Comparison of ENCODE assay signal across 16 cellular contexts in genomic region chr20:61861054-61861841, GRCh38.
"Had no signal": no experiment of that assay in that cellular context is flagged by ENCODE, and none has a peak within 500 bp of the region (broad histone marks: within the 10 kb centered on the region; RNA-seq: fewer than 3 reads in every experiment).

No MANE protein-coding gene starts in this region.

- H3K27ac Mint-ChIP-seq: activated CD4-positive, alpha-beta T cell treated with anti-CD3 and anti-CD28 coated beads, Interleukin-2, amount 10 ng/mL, durations not matched to agents 7 days and 5 days; activated naive CD4-positive, alpha-beta T cell treated with anti-CD3 and anti-CD28 coated beads for 36 hours; activated naive CD8-positive, alpha-beta T cell treated with anti-CD3 and anti-CD28 coated beads, Interleukin-2, amount 50 U/mL, for 24 hours; activated T-helper 17 cell treated with anti-CD3 and anti-CD28 coated beads, Interleukin-2, amount 50 U/mL, for 72 hours; natural killer cell; progenitor cell of endocrine pancreas; stimulated activated naive CD8-positive, alpha-beta T cell treated with anti-CD3 and anti-CD28 coated beads, Interleukin-15, Interleukin-2, amounts not matched to agents 100 ng/mL and 50 ng/mL, for 24 hours; T-helper 2 cell treated with Interferon-gamma antibody and Interleukin-4, amounts not matched to agents 5 μg/mL and 100 μg/mL, for 36 hours had no signal

- H3K4me1 Mint-ChIP-seq: activated CD4-positive, alpha-beta T cell treated with anti-CD3 and anti-CD28 coated beads, Interleukin-2, amount 10 ng/mL, durations not matched to agents 7 days and 5 days; activated naive CD8-positive, alpha-beta T cell treated with anti-CD3 and anti-CD28 coated beads, Interleukin-2, amount 50 U/mL, for 24 hours; activated T-helper 17 cell treated with anti-CD3 and anti-CD28 coated beads, Interleukin-2, amount 50 U/mL, for 72 hours had no signal

- ATAC-seq: activated naive CD8-positive, alpha-beta T cell treated with anti-CD3 and anti-CD28 coated beads, Interleukin-2, amount 50 U/mL, for 24 hours; activated T-helper 17 cell treated with anti-CD3 and anti-CD28 coated beads, Interleukin-2, amount 50 U/mL, for 72 hours; gastroesophageal sphincter; left lobe of liver; upper lobe of right lung had no signal

- H3K27me3 Mint-ChIP-seq: activated CD4-positive, alpha-beta T cell treated with anti-CD3 and anti-CD28 coated beads, Interleukin-2, amount 10 ng/mL, durations not matched to agents 7 days and 5 days; activated naive CD8-positive, alpha-beta T cell treated with anti-CD3 and anti-CD28 coated beads, Interleukin-2, amount 50 U/mL, for 24 hours; activated T-helper 17 cell treated with anti-CD3 and anti-CD28 coated beads, Interleukin-2, amount 50 U/mL, for 72 hours; stimulated activated naive CD8-positive, alpha-beta T cell treated with anti-CD3 and anti-CD28 coated beads, Interleukin-15, Interleukin-2, amounts not matched to agents 100 ng/mL and 50 ng/mL, for 24 hours had no signal

- H3K4me3 Mint-ChIP-seq: activated CD4-positive, alpha-beta T cell treated with anti-CD3 and anti-CD28 coated beads, Interleukin-2, amount 10 ng/mL, durations not matched to agents 7 days and 5 days; activated naive CD4-positive, alpha-beta T cell treated with anti-CD3 and anti-CD28 coated beads for 36 hours; activated naive CD8-positive, alpha-beta T cell treated with anti-CD3 and anti-CD28 coated beads, Interleukin-2, amount 50 U/mL, for 24 hours; activated T-helper 17 cell treated with anti-CD3 and anti-CD28 coated beads, Interleukin-2, amount 50 U/mL, for 72 hours; natural killer cell; stimulated activated naive CD8-positive, alpha-beta T cell treated with anti-CD3 and anti-CD28 coated beads, Interleukin-15, Interleukin-2, amounts not matched to agents 100 ng/mL and 50 ng/mL, for 24 hours; T-helper 2 cell treated with Interferon-gamma antibody and Interleukin-4, amounts not matched to agents 5 μg/mL and 100 μg/mL, for 36 hours had no signal

- H3K36me3 Mint-ChIP-seq: natural killer cell had no signal

- DNase-seq: activated CD4-positive, alpha-beta T cell treated with anti-CD3 and anti-CD28 coated beads, Interleukin-2, amount 10 ng/mL, durations not matched to agents 7 days and 5 days; activated naive CD4-positive, alpha-beta T cell treated with anti-CD3 and anti-CD28 coated beads for 36 hours; activated naive CD8-positive, alpha-beta T cell treated with anti-CD3 and anti-CD28 coated beads, Interleukin-2, amount 50 U/mL, for 24 hours; dorsolateral prefrontal cortex; erythroblast; islet precursor cell; natural killer cell; occipital lobe; SW 1271; upper lobe of right lung had no signal
